ENCODE assay signal across 14 cellular contexts in the genomic region with DNA sequence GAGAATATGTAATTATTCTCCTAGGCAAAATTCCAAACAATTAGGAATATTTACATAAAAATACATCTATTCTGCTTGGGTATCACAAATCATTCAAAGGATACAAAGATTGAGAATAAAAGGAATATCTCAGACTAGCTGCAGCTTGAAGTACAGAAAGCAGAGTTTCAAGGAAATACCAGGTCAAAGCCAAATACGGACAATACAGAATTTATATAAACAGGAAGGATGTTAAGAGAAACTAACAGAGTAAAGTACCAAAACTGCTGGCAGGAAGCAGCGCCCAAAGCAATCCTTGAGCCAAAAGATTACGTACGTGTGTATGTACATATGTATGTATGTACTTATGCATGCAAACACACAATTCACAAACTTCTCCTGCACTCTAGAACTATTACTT.
DNase-seq lines count a peak whose midpoint lies in the region; ATAC-seq, FAIRE-seq and TF ChIP-seq lines count a peak whose summit lies in the region.
"Had no signal": no experiment of that assay in that cellular context is flagged by ENCODE, and none has a peak within 500 bp of the region (broad histone marks: within the 10 kb centered on the region; RNA-seq: fewer than 3 reads in every experiment).

No MANE protein-coding gene starts in this region.

- H3K79me2 ChIP-seq in osteoblast (ENCODE audit: insufficient read depth, low read length) = peaks cover 85% of the 10 kb centered on the region

- no peaks in the 10 kb centered on the region for H3K27me3 Mint-ChIP-seq in activated CD4-positive, alpha-beta memory T cell treated with anti-CD3 and anti-CD28 coated beads, Interleukin-2, amount 10 ng/mL, durations not matched to agents 7 days and 5 days
- no peaks in the 10 kb centered on the region for H3K27me3 Mint-ChIP-seq in activated CD4-positive, alpha-beta memory T cell treated with anti-CD3 and anti-CD28 coated beads for 36 hours
- H3K27me3 Mint-ChIP-seq in effector memory CD8-positive, alpha-beta T cell = no peaks in the 10 kb centered on the region
- H3K27me3 Mint-ChIP-seq: IgD-negative memory B cell had no signal

- no peak overlapping the region for H2AFZ ChIP-seq in osteoblast (ENCODE audit: low read length)

- H4K20me1 ChIP-seq in osteoblast (ENCODE audit: insufficient read depth, low read length) = peaks cover 22% of the 10 kb centered on the region

- peak; percentile 25 for DNase-seq in activated CD4-positive, alpha-beta memory T cell treated with anti-CD3 and anti-CD28 coated beads, Interleukin-2, amount 10 ng/mL, durations not matched to agents 7 days and 5 days
- DNase-seq in activated CD4-positive, alpha-beta memory T cell treated with anti-CD3 and anti-CD28 coated beads for 36 hours = no peak
- DNase-seq in NCI-H2081 treated with DMSO at 0.1 percent for 48 hours (lab: John Stamatoyannopoulos, UW) (peak; percentile 57), osteoblast (ENCODE audit: insufficient read length, low spot score, missing footprints) (no peak), A172 (ENCODE audit: low spot score) (no peak), urothelium cell line (ENCODE audit: low spot score) (no peak)
- DNase-seq in effector memory CD8-positive, alpha-beta T cell = no peak
- DNase-seq in activated CD4-positive, alpha-beta T cell treated with anti-CD3 and anti-CD28 coated beads for 1 hour = no peak
- DNase-seq: amniotic stem cell, H9, NCI-H2107, transverse colon had no signal

- H3K4me1 ChIP-seq in osteoblast (ENCODE audit: insufficient read depth, low read length) = peaks cover 12% of the 10 kb centered on the region

- peak; percentile 72 for ATAC-seq in effector memory CD8-positive, alpha-beta T cell (replicated peaks)
- ATAC-seq: gastroesophageal sphincter had no signal

- no peak overlapping the region for H3K4me3 Mint-ChIP-seq in activated CD4-positive, alpha-beta memory T cell treated with anti-CD3 and anti-CD28 coated beads, Interleukin-2, amount 10 ng/mL, durations not matched to agents 7 days and 5 days
- H3K4me3 Mint-ChIP-seq in activated CD4-positive, alpha-beta memory T cell treated with anti-CD3 and anti-CD28 coated beads for 36 hours = no peak overlapping the region
- peak overlapping the region in 1 of 2 donors; percentile 35 for H3K4me3 Mint-ChIP-seq in effector memory CD8-positive, alpha-beta T cell
- H3K4me3 Mint-ChIP-seq: H9, IgD-negative memory B cell had no signal

- H3K27ac Mint-ChIP-seq in activated CD4-positive, alpha-beta memory T cell treated with anti-CD3 and anti-CD28 coated beads, Interleukin-2, amount 10 ng/mL, durations not matched to agents 7 days and 5 days = peak overlapping the region; percentile 67
- H3K27ac Mint-ChIP-seq in activated CD4-positive, alpha-beta memory T cell treated with anti-CD3 and anti-CD28 coated beads for 36 hours = no peak overlapping the region
- peak overlapping the region; percentile 41 to 82 for H3K27ac Mint-ChIP-seq in effector memory CD8-positive, alpha-beta T cell

- H3K27ac ChIP-seq in osteoblast (ENCODE audit: low read depth, low read length) = peak overlapping the region; percentile 33

- peaks cover 4% of the 10 kb centered on the region for H3K36me3 ChIP-seq in osteoblast (ENCODE audit: insufficient read depth, low read length)

- POLR2A ChIA-PET in activated CD4-positive, alpha-beta memory T cell treated with anti-CD3 and anti-CD28 coated beads, Interleukin-2, amount 10 ng/mL, durations not matched to agents 7 days and 5 days (lab: Charles Lee) = interaction anchor here (0.6 kb wide), 1 partner anchor 86 kb away, joined by 3 read pairs; a partner anchor contains a TSS
- POLR2A ChIA-PET in activated CD4-positive, alpha-beta memory T cell treated with anti-CD3 and anti-CD28 coated beads for 36 hours (lab: Charles Lee) = no interaction called here

- CTCF ChIA-PET in activated CD4-positive, alpha-beta memory T cell treated with anti-CD3 and anti-CD28 coated beads, Interleukin-2, amount 10 ng/mL, durations not matched to agents 7 days and 5 days (lab: Charles Lee) = no interaction called here
- CTCF ChIA-PET in activated CD4-positive, alpha-beta memory T cell treated with anti-CD3 and anti-CD28 coated beads for 36 hours (lab: Charles Lee) = no interaction called here

- TF ChIP-seq CTCF in osteoblast (IDR thresholded peaks at IDR 0.05; ENCODE audit: extremely low read depth, low read depth, low read length) = no peak

- no peak overlapping the region for H3K4me3 ChIP-seq in osteoblast (ENCODE audit: insufficient read depth, low read length)
- H3K4me3 ChIP-seq: gastroesophageal sphincter, transverse colon had no signal

- intact Hi-C loops in activated CD4-positive, alpha-beta memory T cell treated with anti-CD3 and anti-CD28 coated beads for 36 hours (cut with micrococcal nuclease) = no loop called here

- peaks cover 51% of the 10 kb centered on the region for H3K36me3 Mint-ChIP-seq in activated CD4-positive, alpha-beta memory T cell treated with anti-CD3 and anti-CD28 coated beads, Interleukin-2, amount 10 ng/mL, durations not matched to agents 7 days and 5 days (ENCODE audit: low read depth)
- H3K36me3 Mint-ChIP-seq in activated CD4-positive, alpha-beta memory T cell treated with anti-CD3 and anti-CD28 coated beads for 36 hours = peaks cover 33% of the 10 kb centered on the region
- H3K36me3 Mint-ChIP-seq in effector memory CD8-positive, alpha-beta T cell (ENCODE audit: insufficient read depth) = peaks cover 21% of the 10 kb centered on the region

- no peaks in the 10 kb centered on the region for H3K9me3 ChIP-seq in osteoblast (ENCODE audit: low read depth, low read length)

- peaks cover 41% of the 10 kb centered on the region for H3K4me1 Mint-ChIP-seq in activated CD4-positive, alpha-beta memory T cell treated with anti-CD3 and anti-CD28 coated beads, Interleukin-2, amount 10 ng/mL, durations not matched to agents 7 days and 5 days
- H3K4me1 Mint-ChIP-seq in activated CD4-positive, alpha-beta memory T cell treated with anti-CD3 and anti-CD28 coated beads for 36 hours (ENCODE audit: low read depth) = peaks cover 39% of the 10 kb centered on the region
- peaks cover 23 to 58% of the 10 kb centered on the region in 2 donors for H3K4me1 Mint-ChIP-seq in effector memory CD8-positive, alpha-beta T cell (ENCODE audit: low read depth in 2 of 2)

- H3K27me3 ChIP-seq in osteoblast (ENCODE audit: insufficient read depth, low read length) = no peaks in the 10 kb centered on the region
- H3K27me3 ChIP-seq: gastroesophageal sphincter, transverse colon had no signal

- H3K4me2 ChIP-seq in osteoblast (ENCODE audit: insufficient read depth, low read length) = peak overlapping the region; percentile 23

- no peak for FAIRE-seq in urothelium cell line (lab: Jason Lieb, UNC)

- peaks cover 19% of the 10 kb centered on the region for H3K9me3 Mint-ChIP-seq in activated CD4-positive, alpha-beta memory T cell treated with anti-CD3 and anti-CD28 coated beads, Interleukin-2, amount 10 ng/mL, durations not matched to agents 7 days and 5 days
- peaks cover 21% of the 10 kb centered on the region for H3K9me3 Mint-ChIP-seq in activated CD4-positive, alpha-beta memory T cell treated with anti-CD3 and anti-CD28 coated beads for 36 hours
- H3K9me3 Mint-ChIP-seq in effector memory CD8-positive, alpha-beta T cell = peaks cover 4 to 7% of the 10 kb centered on the region in 2 donors

Comparison
In these comparisons a context has a peak if more than half of its experiments do, and no peak if none do; other contexts are left out.
1. DNase-seq: peak in activated CD4-positive, alpha-beta memory T cell treated with anti-CD3 and anti-CD28 coated beads, Interleukin-2, amount 10 ng/mL, durations not matched to agents 7 days and 5 days (single experiment) and NCI-H2081 treated with DMSO at 0.1 percent for 48 hours (single experiment); none in activated CD4-positive, alpha-beta memory T cell treated with anti-CD3 and anti-CD28 coated beads for 36 hours (single experiment), effector memory CD8-positive, alpha-beta T cell (0 of 3), osteoblast (single experiment), A172 (single experiment), urothelium cell line (single experiment) and activated CD4-positive, alpha-beta T cell treated with anti-CD3 and anti-CD28 coated beads for 1 hour (single experiment).